In the genomic region with DNA sequence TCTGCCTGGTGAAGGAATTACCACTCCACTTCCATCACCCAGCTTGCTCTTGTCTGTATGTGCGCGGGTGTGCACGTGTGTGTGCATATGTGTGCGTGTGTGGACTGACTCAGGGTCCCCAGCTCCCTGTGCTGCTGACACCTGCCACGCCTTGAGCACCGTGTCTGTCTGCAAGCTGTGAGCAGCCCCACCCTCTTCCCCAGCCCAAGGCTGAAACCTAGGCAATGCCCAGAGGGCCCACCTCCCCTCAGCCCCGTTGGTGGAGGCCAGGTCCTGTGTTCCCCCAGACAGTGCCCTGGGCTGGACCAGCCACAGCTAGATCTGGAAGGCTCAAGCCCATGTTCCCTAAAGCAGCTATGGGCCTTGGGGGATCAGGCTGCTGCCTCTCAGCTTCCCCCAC, we compare ENCODE assay signal across 1 cellular context.
TF ChIP-seq lines count a peak whose summit lies in the region.

No MANE protein-coding gene starts in this region.

TF ChIP-seq in neural cell, 6 proteins besides CTCF, POLR2A, EP300 and RAD21:
- TF ChIP-seq, protein P1, sequence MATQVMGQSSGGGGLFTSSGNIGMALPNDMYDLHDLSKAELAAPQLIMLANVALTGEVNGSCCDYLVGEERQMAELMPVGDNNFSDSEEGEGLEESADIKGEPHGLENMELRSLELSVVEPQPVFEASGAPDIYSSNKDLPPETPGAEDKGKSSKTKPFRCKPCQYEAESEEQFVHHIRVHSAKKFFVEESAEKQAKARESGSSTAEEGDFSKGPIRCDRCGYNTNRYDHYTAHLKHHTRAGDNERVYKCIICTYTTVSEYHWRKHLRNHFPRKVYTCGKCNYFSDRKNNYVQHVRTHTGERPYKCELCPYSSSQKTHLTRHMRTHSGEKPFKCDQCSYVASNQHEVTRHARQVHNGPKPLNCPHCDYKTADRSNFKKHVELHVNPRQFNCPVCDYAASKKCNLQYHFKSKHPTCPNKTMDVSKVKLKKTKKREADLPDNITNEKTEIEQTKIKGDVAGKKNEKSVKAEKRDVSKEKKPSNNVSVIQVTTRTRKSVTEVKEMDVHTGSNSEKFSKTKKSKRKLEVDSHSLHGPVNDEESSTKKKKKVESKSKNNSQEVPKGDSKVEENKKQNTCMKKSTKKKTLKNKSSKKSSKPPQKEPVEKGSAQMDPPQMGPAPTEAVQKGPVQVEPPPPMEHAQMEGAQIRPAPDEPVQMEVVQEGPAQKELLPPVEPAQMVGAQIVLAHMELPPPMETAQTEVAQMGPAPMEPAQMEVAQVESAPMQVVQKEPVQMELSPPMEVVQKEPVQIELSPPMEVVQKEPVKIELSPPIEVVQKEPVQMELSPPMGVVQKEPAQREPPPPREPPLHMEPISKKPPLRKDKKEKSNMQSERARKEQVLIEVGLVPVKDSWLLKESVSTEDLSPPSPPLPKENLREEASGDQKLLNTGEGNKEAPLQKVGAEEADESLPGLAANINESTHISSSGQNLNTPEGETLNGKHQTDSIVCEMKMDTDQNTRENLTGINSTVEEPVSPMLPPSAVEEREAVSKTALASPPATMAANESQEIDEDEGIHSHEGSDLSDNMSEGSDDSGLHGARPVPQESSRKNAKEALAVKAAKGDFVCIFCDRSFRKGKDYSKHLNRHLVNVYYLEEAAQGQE (IDR thresholded peaks at IDR 0.05; ENCODE audit: borderline replicate concordance) = no peak
- TF ChIP-seq TAF1 (IDR thresholded peaks at IDR 0.05; ENCODE audit: low read depth) = no peak
- TF ChIP-seq SMC3 (conservative IDR thresholded peaks at IDR 0.05; ENCODE audit: poor library complexity) = no peak
